In the genomic region with DNA sequence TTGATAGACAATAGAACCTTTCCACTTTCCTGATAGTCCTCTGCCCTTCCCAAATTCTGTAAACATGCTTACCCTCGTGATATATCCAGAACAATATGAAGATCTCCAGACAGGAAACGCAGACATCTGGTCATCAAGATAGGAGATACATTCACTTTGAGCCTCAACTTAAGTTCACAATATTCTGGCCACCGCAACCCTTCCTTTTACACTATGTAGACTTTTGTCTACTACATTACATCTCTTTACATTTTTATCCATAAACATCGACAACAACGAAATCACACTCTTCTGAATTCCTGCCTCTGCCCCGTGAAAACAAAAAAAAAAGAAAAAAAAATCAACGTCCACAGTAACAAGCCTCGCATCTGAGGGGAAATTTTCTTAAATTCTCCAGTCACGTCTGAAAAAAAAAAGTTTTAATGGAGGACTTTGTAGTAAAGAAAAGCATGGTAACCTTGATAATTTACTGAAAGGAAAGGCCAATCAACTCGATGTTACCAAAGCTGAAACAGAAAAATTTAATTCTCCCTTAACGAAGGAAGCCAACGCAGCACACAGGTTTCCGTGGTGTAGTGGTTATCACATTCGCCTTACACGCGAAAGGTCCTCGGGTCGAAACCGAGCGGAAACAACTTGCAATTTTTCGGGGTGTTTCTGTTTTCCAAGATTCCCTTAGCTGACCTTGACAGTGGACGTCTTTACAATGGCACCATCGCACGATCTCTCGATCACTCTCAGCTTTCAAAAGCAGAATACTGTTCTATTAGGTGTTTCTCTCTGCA, we compare ENCODE assay signal across 11 cellular contexts. TPM values are rescaled to one million over a fixed set of nuclear protein-coding genes. Genes with fewer than 3 reads are reported as not detected.
DNase-seq lines count a peak whose midpoint lies in the region; ATAC-seq, FAIRE-seq and TF ChIP-seq lines count a peak whose summit lies in the region.
"Had no signal": no experiment of that assay in that cellular context is flagged by ENCODE, and none has a peak within 500 bp of the region (broad histone marks: within the 10 kb centered on the region; RNA-seq: fewer than 3 reads in every experiment).

No MANE protein-coding gene starts in this region.

- H3K27me3 Mint-ChIP-seq in naive B cell: peaks cover 84 to 87% (median 87%) of the 10 kb centered on the region in 3 donors
- peaks cover 93 to 95% of the 10 kb centered on the region in 2 donors for H3K27me3 Mint-ChIP-seq in effector memory CD8-positive, alpha-beta T cell

- peaks cover 28 to 53% of the 10 kb centered on the region in 2 donors for H3K36me3 Mint-ChIP-seq in naive B cell
- peaks cover 31% of the 10 kb centered on the region for H3K36me3 Mint-ChIP-seq in effector memory CD8-positive, alpha-beta T cell (ENCODE audit: insufficient read depth)

- TF ChIP-seq CTCF in LNCaP clone FGC (IDR thresholded peaks at IDR 0.05; ENCODE audit: control insufficient read depth, extremely low read depth, insufficient read depth): no peak

- H3K4me3 ChIP-seq in LNCaP clone FGC (ENCODE audit: low read depth, low read length): peak overlapping the region; percentile 22; the same call in 1 of the 2 replicates
- H3K4me3 ChIP-seq: pancreas had no signal

- no peaks in the 10 kb centered on the region for H3K4me1 Mint-ChIP-seq in naive B cell
- peaks cover 2 to 6% of the 10 kb centered on the region in 2 donors for H3K4me1 Mint-ChIP-seq in effector memory CD8-positive, alpha-beta T cell (ENCODE audit: low read depth in 2 of 2)

- DNase-seq in LNCaP clone FGC (ENCODE audit: low read depth) (peak; percentile 41), dedifferentiated amniotic fluid mesenchymal stem cell (ENCODE audit: extremely low spot score) (peak; percentile 31), naive B cell (no peak)
- DNase-seq in effector memory CD8-positive, alpha-beta T cell: no peak
- DNase-seq: activated gamma-delta T cell treated with Interleukin-2 at 50 U/mL for 16 hours, NCI-H2171 treated with DMSO at 0.1 percent for 48 hours, pancreas had no signal

- peaks cover 22 to 80% (median 61%) of the 10 kb centered on the region in 7 donors for H3K9me3 Mint-ChIP-seq in naive B cell
- peaks cover 14 to 21% of the 10 kb centered on the region in 2 donors for H3K9me3 Mint-ChIP-seq in effector memory CD8-positive, alpha-beta T cell

- H3K4me3 Mint-ChIP-seq in naive B cell: peak overlapping the region in 4 of 8 donors; percentile 0 to 74 (median 60)
- H3K4me3 Mint-ChIP-seq in effector memory CD8-positive, alpha-beta T cell: no peak overlapping the region

- FAIRE-seq in G401.6 (lab: Jason Lieb, UNC): peak; percentile 92
- FAIRE-seq: pancreas had no signal

- H3K27ac Mint-ChIP-seq in naive B cell: peak overlapping the region in 4 of 6 donors; percentile 10 to 96 (median 59)
- peak overlapping the region in 1 of 2 donors; percentile 7 for H3K27ac Mint-ChIP-seq in effector memory CD8-positive, alpha-beta T cell

- no peak for ATAC-seq in naive B cell (ENCODE audit: low read depth in 2 of 2)
- no peak for ATAC-seq in HG02840 (IDR thresholded peaks at IDR 0.05; ENCODE audit: low FRiP score, unreplicated experiment)
- no peak for ATAC-seq in HG03520 (IDR thresholded peaks at IDR 0.05; ENCODE audit: unreplicated experiment)
- no peak for ATAC-seq in GM18517 (IDR thresholded peaks at IDR 0.05; ENCODE audit: unreplicated experiment)
- ATAC-seq in effector memory CD8-positive, alpha-beta T cell (replicated peaks): no peak
- ATAC-seq: pancreas had no signal

RNA-seq across cellular contexts. Expression of a gene that starts 21.8 kb away (rescaled TPM):
- not detected for polyA plus RNA-seq in naive B cell (ENCODE audit: low read depth in 6 of 6)

RNA-seq across cellular contexts. Expression of a gene that starts 42.8 kb away (rescaled TPM):
- 1 to 10 TPM in 1 of 6 donors, under 1 TPM in 2, not detected in 3; 0.31 to 1.3 (median 0.76) TPM for polyA plus RNA-seq in naive B cell (ENCODE audit: low read depth in 6 of 6)

Comparison
In these comparisons a context has a peak if more than half of its experiments do, and no peak if none do; other contexts are left out.
1. DNase-seq: peak in LNCaP clone FGC (single experiment) and dedifferentiated amniotic fluid mesenchymal stem cell (single experiment); none in naive B cell (single experiment) and effector memory CD8-positive, alpha-beta T cell (0 of 3).